Comparison of ENCODE assay signal across 8 cellular contexts in genomic region chr16:75555707-75556512, GRCh38. TPM values are rescaled to one million over a fixed set of nuclear protein-coding genes. Genes with fewer than 3 reads are reported as not detected.
DNase-seq lines count a peak whose midpoint lies in the region; ATAC-seq and TF ChIP-seq lines count a peak whose summit lies in the region.

TSS of gene TMEM231 (minus strand) at chr16:75556252. CDS start at chr16:75556209, 43 bp downstream.

- H3K27me3 Mint-ChIP-seq in chondrocyte (ENCODE audit: low read depth): no peaks in the 10 kb centered on the region

- H3K27ac Mint-ChIP-seq in chondrocyte (ENCODE audit: unreplicated experiment): peak within 1 kb of the TSS; percentile 99

- peak within 1 kb of the TSS; percentile 95 for H3K4me3 Mint-ChIP-seq in chondrocyte (ENCODE audit: unreplicated experiment)

- peak; percentile 91 for DNase-seq in AG10803 (ENCODE audit: low read depth)
- DNase-seq in NCI-H446 (lab: John Stamatoyannopoulos, UW): peak; percentile 15 to 86
- DNase-seq in activated CD4-positive, alpha-beta T cell treated with anti-CD3 and anti-CD28 coated beads for 1 hour: peak; percentile 94
- peak; percentile 98 for DNase-seq in chondrocyte (ENCODE audit: low spot score)
- peak; percentile 81 for DNase-seq in kidney glomerular epithelial cell (lab: John Stamatoyannopoulos, UW)
- peak; percentile 93 to 97 for DNase-seq in stimulated activated CD4-positive, alpha-beta T cell treated with anti-CD3 and anti-CD28 coated beads, Interleukin-15, amount 100 ng/mL, for 48 hours (ENCODE audit: low read depth in 2 of 2)

- TF ChIP-seq CTCF in AG10803 (conservative IDR thresholded peaks at IDR 0.05; ENCODE audit: low read length) (no peak), chondrocyte (IDR thresholded peaks at IDR 0.05) (no peak)

- H3K36me3 Mint-ChIP-seq in chondrocyte (ENCODE audit: low read depth): no peaks in the 10 kb centered on the region

- peak within 1 kb of the TSS; percentile 80 for H3K4me3 ChIP-seq in AG10803 (ENCODE audit: low read length)

- peak; percentile 97 for ATAC-seq in GM18909 (IDR thresholded peaks at IDR 0.05; ENCODE audit: poor library complexity, unreplicated experiment)
- ATAC-seq in HG03159 (IDR thresholded peaks at IDR 0.05; ENCODE audit: unreplicated experiment): peak; percentile 98

- peaks cover 19% of the 10 kb centered on the region for H3K4me1 Mint-ChIP-seq in chondrocyte (ENCODE audit: low read depth)

- no peaks in the 10 kb centered on the region for H3K9me3 Mint-ChIP-seq in chondrocyte (ENCODE audit: low read depth)

RNA-seq across cellular contexts. Expression of gene TMEM231, which starts in this region (rescaled TPM):
- 7.1 to 12.4 TPM (median 7.4 TPM) in 3 replicates for total RNA-seq in chondrocyte

Comparison
In these comparisons a context has a peak if more than half of its experiments do, and no peak if none do; other contexts are left out.
1. Peak in every context shown above with its lines: DNase-seq, ATAC-seq and H3K4me3 ChIP-seq.